In genomic region chr20:380763-381580, GRCh38 we compare ENCODE assay signal across 8 cellular contexts. TPM values are rescaled to one million over a fixed set of nuclear protein-coding genes. Genes with fewer than 3 reads are reported as not detected.
A peak's percentile ranks its signal among the peaks of the same experiment; 100 is the strongest.
DNase-seq lines count a peak whose midpoint lies in the region; ATAC-seq and TF ChIP-seq lines count a peak whose summit lies in the region.

No MANE protein-coding gene starts in this region.

- POLR2A ChIA-PET in IMR-90 (lab: Charles Lee; ENCODE audit: unreplicated experiment): no interaction called here

- H3K9me3 ChIP-seq in IMR-90 (ENCODE audit: control insufficient read depth, insufficient read depth, low read length) (no peaks in the 10 kb centered on the region), adipocyte (ENCODE audit: control insufficient read depth, low read length) (no peaks in the 10 kb centered on the region)

- CTCF ChIA-PET in IMR-90 (lab: Yijun Ruan, JAX): interaction anchor here (0.6 kb wide), 2 partner anchors 69 to 1014 kb away, joined by 3 read pairs; no protein-coding TSS in a partner anchor

- H3K4me3 ChIP-seq in IMR-90 (ENCODE audit: insufficient read depth, low read depth, low read length): peak overlapping the region; percentile 95
- peak overlapping the region; percentile 84 for H3K4me3 ChIP-seq in adipocyte (ENCODE audit: low read length)
- H3K4me3 ChIP-seq in skin epidermis: peak overlapping the region; percentile 54 to 79 (median 67)

- dilution Hi-C loops in IMR-90 (cut with HindIII; ENCODE audit: low sequenced_read_pairs, unreplicated experiment): no loop called here

- DNase-seq in EL: peak; percentile 68
- DNase-seq in IMR-90: peak; percentile 57
- peak; percentile 49 to 62 for DNase-seq in SW 1271 (lab: John Stamatoyannopoulos, UW)
- DNase-seq in adipocyte (ENCODE audit: low read depth): peak; percentile 89
- DNase-seq in hepatic stellate cell (ENCODE audit: low spot score): peak; percentile 74
- DNase-seq in cortex of kidney (lab: John Stamatoyannopoulos, UW): no peak

- peak overlapping the region; percentile 83 to 88; a peak in 2 of 4 replicates for H4K8ac ChIP-seq in IMR-90 (ENCODE audit: low read depth in 2 of 2, low read length in 2 of 2)

- intact Hi-C loops in IMR-90 (cut with micrococcal nuclease): no loop called here

- H3K9me1 ChIP-seq in IMR-90 (ENCODE audit: insufficient read depth, low read length): peaks cover 19% of the 10 kb centered on the region

- no peak for TF ChIP-seq RAD21 in IMR-90 (IDR thresholded peaks at IDR 0.05; ENCODE audit: low read length)

- WGBS in IMR-90 (ENCODE audit: extremely low coverage in 2 of 2, insufficient read length in 1 of 2), 2 experiments: 0% methylated on average over 25 of the region's 93 CpGs; no CpG with 5 or more reads in 1 of the 2 experiments

- H3K27me3 ChIP-seq in IMR-90 (ENCODE audit: control insufficient read depth, insufficient read depth, low read length) (no peaks in the 10 kb centered on the region), adipocyte (replicated peaks; ENCODE audit: control insufficient read depth, insufficient read depth, low read length) (no peaks in the 10 kb centered on the region)

- TF ChIP-seq POLR2A in IMR-90 (IDR thresholded peaks at IDR 0.05; ENCODE audit: low read depth, low read length): peak; percentile 70

- ATAC-seq in GM21447 (IDR thresholded peaks at IDR 0.05; ENCODE audit: unreplicated experiment) (peak; percentile 53), IMR-90 (ENCODE audit: low read depth) (peak; percentile 66)

- H4K5ac ChIP-seq in IMR-90 (ENCODE audit: low read depth, low read length): peak overlapping the region; percentile 88

- peak overlapping the region; percentile 89 for H4K91ac ChIP-seq in IMR-90 (ENCODE audit: insufficient read depth, low read depth, low read length)

- H3K14ac ChIP-seq in IMR-90 (replicated peaks; ENCODE audit: low read depth, low read length): peak overlapping the region; percentile 93

- in situ Hi-C loops in IMR-90 (cut with MboI; ENCODE audit: low sequenced_read_pairs): no loop called here

- peak overlapping the region; percentile 90 for H2BK120ac ChIP-seq in IMR-90 (ENCODE audit: low read depth, low read length)

- peak overlapping the region; percentile 93 for H3K27ac ChIP-seq in IMR-90 (ENCODE audit: insufficient read depth, low read length)
- peak overlapping the region; percentile 23 to 91 (median 79) for H3K27ac ChIP-seq in skin epidermis

- peaks cover 3% of the 10 kb centered on the region; the same call in 1 of the 2 replicates for H3K36me3 ChIP-seq in IMR-90 (ENCODE audit: control insufficient read depth, insufficient read depth, low read length)
- H3K36me3 ChIP-seq in adipocyte (ENCODE audit: control insufficient read depth, insufficient read depth, low read length, severe bottlenecking): no peaks in the 10 kb centered on the region

- peak overlapping the region; percentile 59 for H3K56ac ChIP-seq in IMR-90 (ENCODE audit: extremely low read depth, insufficient read depth, low read length)

- H3K79me1 ChIP-seq in IMR-90 (ENCODE audit: low read depth in 1 of 2, low read length in 2 of 2): peaks cover 4 to 46% of the 10 kb centered on the region in 2 experiments; a peak in 3 of 4 replicates

- H3K4me1 ChIP-seq in IMR-90 (ENCODE audit: control insufficient read depth, insufficient read depth, low read length) (peaks cover 5% of the 10 kb centered on the region), adipocyte (ENCODE audit: control insufficient read depth, insufficient read depth, low read length) (no peaks in the 10 kb centered on the region)

- H3K18ac ChIP-seq in IMR-90 (ENCODE audit: low read depth, low read length): peak overlapping the region; percentile 64; the same call in 1 of the 2 replicates

- H3K4me2 ChIP-seq in IMR-90 (ENCODE audit: low read depth, low read length): peak overlapping the region; percentile 90

- no TSS peak for BruUV-seq in IMR-90 (replicated peaks; lab: Mats Ljungman, UMichigan)

- H2AFZ ChIP-seq in IMR-90 (replicated peaks; ENCODE audit: low read length, poor library complexity): peak overlapping the region; percentile 91

- H2AK5ac ChIP-seq in IMR-90 (ENCODE audit: low read depth, low read length): peak overlapping the region; percentile 76; the same call in 1 of the 2 replicates

- H3K9ac ChIP-seq in IMR-90 (ENCODE audit: low read depth, low read length): peak overlapping the region; percentile 96
- H3K9ac ChIP-seq in adipocyte (ENCODE audit: low read length): peak overlapping the region; percentile 86

- peak overlapping the region; percentile 88 for H3K4ac ChIP-seq in IMR-90 (ENCODE audit: low read depth, low read length)

- H2BK5ac ChIP-seq in IMR-90 (ENCODE audit: low read depth, low read length, poor library complexity, severe bottlenecking): peak overlapping the region; percentile 66

- no peak; the same call in 1 of the 2 replicates for TF ChIP-seq CTCF in IMR-90 (conservative IDR thresholded peaks at IDR 0.05; ENCODE audit: low read depth, low read length)

- H2AK9ac ChIP-seq in IMR-90 (replicated peaks; ENCODE audit: low read depth, low read length, poor library complexity): peak overlapping the region; percentile 95

- H2BK15ac ChIP-seq in IMR-90 (ENCODE audit: low read depth, low read length): no peak overlapping the region; the same call in 2 of the 3 replicates

- H4K20me1 ChIP-seq in IMR-90 (ENCODE audit: insufficient read depth, low read length): peaks cover 34% of the 10 kb centered on the region

- no peak overlapping the region for H2BK20ac ChIP-seq in IMR-90 (ENCODE audit: low read depth, low read length)

- H3K23ac ChIP-seq in IMR-90 (ENCODE audit: low read depth, low read length): 0 out of 2 replicates have a peak overlapping the region, but pooled peaks have one; percentile 51

TF ChIP-seq in IMR-90, 13 proteins besides CTCF, POLR2A, EP300 and RAD21:
- TF ChIP-seq MAZ (IDR thresholded peaks at IDR 0.05; ENCODE audit: borderline replicate concordance, low read depth, low read length): peak; percentile 44; the same call in 1 of the 2 replicates
- peak; percentile 95 for TF ChIP-seq BHLHE40 (IDR thresholded peaks at IDR 0.05; ENCODE audit: low read depth, low read length)
- TF ChIP-seq RFX5 (IDR thresholded peaks at IDR 0.05; ENCODE audit: low read depth, low read length): no peak
- peak; percentile 92 for TF ChIP-seq CEBPB (IDR thresholded peaks at IDR 0.05; ENCODE audit: low read depth, low read length)
- TF ChIP-seq MXI1 (IDR thresholded peaks at IDR 0.05; ENCODE audit: borderline replicate concordance, low read depth, low read length): 0 out of 2 replicates have a peak, but pooled peaks have one; percentile 33

RNA-seq across cellular contexts. Expression of gene TRIB3, which starts 0.4 kb away (rescaled TPM):
- 15.0 and 18.5 TPM in 2 replicates for total RNA-seq in IMR-90 (2012; rRNA removed)
- polyA plus RNA-seq in IMR-90 (2012; rRNA removed): 23.2 and 23.4 TPM in 2 replicates
- polyA plus RNA-seq in IMR-90 (2012; cell fraction: cytosol; rRNA removed): 15.9 and 35.9 TPM in 2 replicates
- 13.3 and 22.2 TPM in 2 replicates for polyA plus RNA-seq in IMR-90 (2012; cell fraction: nucleus; rRNA removed; ENCODE audit: low replicate concordance)

RNA-seq across cellular contexts. Expression of gene RBCK1, which starts 27.1 kb away (rescaled TPM):
- total RNA-seq in IMR-90 (2012; rRNA removed): 29.2 and 29.9 TPM in 2 replicates
- 84.2 and 89.4 TPM in 2 replicates for polyA plus RNA-seq in IMR-90 (2012; rRNA removed)
- 51.3 and 95.8 TPM in 2 replicates for polyA plus RNA-seq in IMR-90 (2012; cell fraction: cytosol; rRNA removed)
- 154 and 323 TPM in 2 replicates for polyA plus RNA-seq in IMR-90 (2012; cell fraction: nucleus; rRNA removed; ENCODE audit: low replicate concordance)

RNA-seq across cellular contexts. Expression of gene NRSN2, which starts 34.1 kb away (rescaled TPM):
- 9.9 and 17.5 TPM in 2 replicates for total RNA-seq in IMR-90 (2012; rRNA removed)
- 75.1 and 101 TPM in 2 replicates for polyA plus RNA-seq in IMR-90 (2012; rRNA removed)
- polyA plus RNA-seq in IMR-90 (2012; cell fraction: cytosol; rRNA removed): 67.5 and 73.6 TPM in 2 replicates
- polyA plus RNA-seq in IMR-90 (2012; cell fraction: nucleus; rRNA removed; ENCODE audit: low replicate concordance): 35.0 and 62.6 TPM in 2 replicates

RNA-seq across cellular contexts. Expression of gene SOX12, which starts 55.6 kb away (rescaled TPM):
- total RNA-seq in IMR-90 (2012; rRNA removed): 1.1 TPM in 2 replicates
- polyA plus RNA-seq in IMR-90 (2012; rRNA removed): 6.2 and 6.4 TPM in 2 replicates
- polyA plus RNA-seq in IMR-90 (2012; cell fraction: cytosol; rRNA removed): 9.7 and 10.0 TPM in 2 replicates
- polyA plus RNA-seq in IMR-90 (2012; cell fraction: nucleus; rRNA removed; ENCODE audit: low replicate concordance): 15.8 and 22.6 TPM in 2 replicates
